ENCODE assay signal across 8 cellular contexts in the genomic region with DNA sequence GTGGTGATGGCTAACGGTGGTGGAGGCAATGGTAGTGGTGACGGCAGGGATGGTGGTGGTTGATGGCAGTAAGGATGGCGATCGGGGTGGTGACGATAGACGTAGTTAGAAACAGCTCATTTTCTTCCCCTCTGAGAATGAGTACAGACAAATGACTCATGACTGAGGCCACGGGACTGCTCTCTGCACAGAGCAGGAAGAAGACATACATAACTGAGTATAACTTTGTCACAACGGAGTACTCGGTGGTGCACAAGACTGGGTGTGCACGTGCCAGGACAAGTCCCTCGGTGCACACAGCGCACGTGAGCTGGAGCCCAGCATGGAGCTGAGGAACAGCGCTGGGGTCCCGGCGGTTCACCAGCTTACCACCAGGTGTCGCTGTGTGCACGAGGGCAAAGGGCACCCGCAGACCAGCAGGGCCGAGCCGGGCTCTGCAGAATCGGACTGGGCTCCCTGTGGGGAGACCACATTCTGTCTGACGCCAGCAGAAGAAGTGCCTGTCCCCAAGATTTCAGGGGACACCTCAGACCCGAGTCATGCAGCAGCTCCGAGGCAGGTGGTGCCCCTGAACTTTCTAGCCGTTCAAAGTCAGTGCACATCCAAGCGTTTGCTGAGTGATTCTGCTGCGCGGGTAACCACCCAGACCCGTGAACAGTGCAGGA.
A peak's percentile ranks its signal among the peaks of the same experiment; 100 is the strongest.
DNase-seq lines count a peak whose midpoint lies in the region; ATAC-seq and TF ChIP-seq lines count a peak whose summit lies in the region.

No MANE protein-coding gene starts in this region.

- H3K27me3 ChIP-seq in NT2/D1 (ENCODE audit: insufficient read depth, insufficient read length) (peaks cover 20% of the 10 kb centered on the region), fibroblast of lung (ENCODE audit: control insufficient read depth, insufficient read depth, low read length) (no peaks in the 10 kb centered on the region), neutrophil (peaks cover 25% of the 10 kb centered on the region), suprapubic skin (peaks cover 3% of the 10 kb centered on the region)

- H3K9ac ChIP-seq in NT2/D1 (ENCODE audit: insufficient read length, low read depth) (peak overlapping the region; percentile 8), fibroblast of lung (ENCODE audit: insufficient read depth, low read length) (no peak overlapping the region)

- no peak overlapping the region for H3K27ac ChIP-seq in fibroblast of lung (ENCODE audit: insufficient read depth, low read length)
- no peak overlapping the region for H3K27ac ChIP-seq in neutrophil
- no peak overlapping the region for H3K27ac ChIP-seq in suprapubic skin

- TF ChIP-seq EP300 in suprapubic skin (IDR thresholded peaks at IDR 0.05) = no peak

- H3K36me3 ChIP-seq in NT2/D1 (ENCODE audit: insufficient read depth, insufficient read length, low read length) (no peaks in the 10 kb centered on the region), fibroblast of lung (ENCODE audit: control insufficient read depth, insufficient read depth, low read length) (no peaks in the 10 kb centered on the region), neutrophil (no peaks in the 10 kb centered on the region), suprapubic skin (no peaks in the 10 kb centered on the region)

- peak; percentile 50 to 75 for TF ChIP-seq CTCF in fibroblast of lung (conservative IDR thresholded peaks at IDR 0.05 in 1 of 2, IDR thresholded peaks at IDR 0.05 in 1 of 2; ENCODE audit: low read depth in 1 of 2, low read length in 2 of 2)
- peak; percentile 66 for TF ChIP-seq CTCF in neutrophil (IDR thresholded peaks at IDR 0.05)
- TF ChIP-seq CTCF in suprapubic skin (IDR thresholded peaks at IDR 0.05) = peak; percentile 83 to 94

- no peak for TF ChIP-seq POLR2A in suprapubic skin (IDR thresholded peaks at IDR 0.05)

- H3K4me1 ChIP-seq in NT2/D1 (ENCODE audit: insufficient read depth, insufficient read length) (peaks cover 22% of the 10 kb centered on the region), fibroblast of lung (ENCODE audit: control insufficient read depth, extremely low read depth, insufficient read depth, low read length) (no peaks in the 10 kb centered on the region), neutrophil (ENCODE audit: control insufficient read depth in 1 of 2, insufficient read depth in 1 of 2, low read depth in 1 of 2, low read length in 1 of 2) (no peaks in the 10 kb centered on the region), suprapubic skin (peaks cover 11% of the 10 kb centered on the region)

- ATAC-seq in HG02798 (IDR thresholded peaks at IDR 0.05; ENCODE audit: poor library complexity, unreplicated experiment) = peak; percentile 73

- H3K4me2 ChIP-seq in fibroblast of lung (ENCODE audit: extremely low read depth, insufficient read depth, low read length) = no peak overlapping the region

- no peaks in the 10 kb centered on the region for H3K79me2 ChIP-seq in fibroblast of lung (ENCODE audit: control insufficient read depth, insufficient read depth, low read length)

- no peak overlapping the region for H2AFZ ChIP-seq in fibroblast of lung (ENCODE audit: low read length)

- H3K9me3 ChIP-seq in NT2/D1 (ENCODE audit: insufficient read depth, low read length) (no peaks in the 10 kb centered on the region), fibroblast of lung (ENCODE audit: control insufficient read depth, insufficient read depth, low read depth, low read length) (no peaks in the 10 kb centered on the region), neutrophil (no peaks in the 10 kb centered on the region), suprapubic skin (no peaks in the 10 kb centered on the region)

- peak; percentile 13 for DNase-seq in NCI-H1436 (lab: John Stamatoyannopoulos, UW)
- DNase-seq in NCI-H1436 treated with DMSO at 0.1 percent for 48 hours (lab: John Stamatoyannopoulos, UW) = no peak
- DNase-seq in NT2/D1 (ENCODE audit: low read depth, low spot score) = peak; percentile 40
- DNase-seq in activated T-cell treated with anti-CD3 and anti-CD28 coated beads for 4 hours = peak; percentile 50
- DNase-seq in fibroblast of lung (ENCODE audit: low read depth in 2 of 2) = peak; percentile 30 to 34
- peak in 1 of 2 donors; percentile 78 for DNase-seq in suprapubic skin (ENCODE audit: low spot score in 2 of 2)

- 37% methylated on average over 21 of the region's 30 CpGs for WGBS in suprapubic skin

- H3K4me3 ChIP-seq in NT2/D1 (ENCODE audit: insufficient read length, low read depth) (no peak overlapping the region), fibroblast of lung (replicated peaks in 1 of 4; ENCODE audit: control extremely low read depth in 1 of 4, insufficient read depth in 1 of 4, low read depth in 3 of 4, low read length in 4 of 4) (no peak overlapping the region), neutrophil (ENCODE audit: low read depth in 1 of 2, low read length in 1 of 2) (no peak overlapping the region), suprapubic skin (no peak overlapping the region)

- no peaks in the 10 kb centered on the region for H4K20me1 ChIP-seq in fibroblast of lung (ENCODE audit: control insufficient read depth, extremely low read depth, insufficient read depth, low read length)
